ENCODE assay signal across 8 cellular contexts in genomic region chr5:43514471-43514815, GRCh38. TPM values are rescaled to one million over a fixed set of nuclear protein-coding genes. Genes with fewer than 3 reads are reported as not detected.
DNase-seq lines count a peak whose midpoint lies in the region; ATAC-seq and TF ChIP-seq lines count a peak whose summit lies in the region.

No MANE protein-coding gene starts in this region.

- H3K36me3 ChIP-seq in SJSA1 (no peaks in the 10 kb centered on the region), endodermal cell (ENCODE audit: control insufficient read depth, insufficient read depth, low read length) (no peaks in the 10 kb centered on the region)

- H3K27ac Mint-ChIP-seq in endodermal cell, result peak overlapping the region; percentile 94
- peak overlapping the region; percentile 99 for H3K27ac Mint-ChIP-seq in nephron progenitor cell

- H3K9me3 ChIP-seq in SJSA1 (replicated peaks) (no peaks in the 10 kb centered on the region), endodermal cell (ENCODE audit: control insufficient read depth, low read length) (peaks cover 12% of the 10 kb centered on the region)

- H3K27ac ChIP-seq in SJSA1, result peak overlapping the region; percentile 95
- H3K27ac ChIP-seq in endodermal cell (ENCODE audit: low read depth, low read length), result peak overlapping the region; percentile 82

- H3K4me1 Mint-ChIP-seq in endodermal cell, result peaks cover 18% of the 10 kb centered on the region
- H3K4me1 Mint-ChIP-seq in nephron progenitor cell, result peaks cover 36% of the 10 kb centered on the region

- peaks cover 18% of the 10 kb centered on the region for H3K9me3 Mint-ChIP-seq in endodermal cell
- H3K9me3 Mint-ChIP-seq in nephron progenitor cell, result peaks cover 30% of the 10 kb centered on the region

- H3K4me1 ChIP-seq in SJSA1 (replicated peaks) (peaks cover 12% of the 10 kb centered on the region), endodermal cell (ENCODE audit: control insufficient read depth, insufficient read depth, low read length) (no peaks in the 10 kb centered on the region)

- peak; percentile 49 for DNase-seq in DMS79 (lab: John Stamatoyannopoulos, UW)
- peak; percentile 8 for DNase-seq in GM19238 (ENCODE audit: insufficient read length, low spot score)
- DNase-seq in SJSA1 (ENCODE audit: low read depth in 1 of 2, low spot score in 2 of 2), result peak in 1 of 2 experiments; percentile 61
- no peak for DNase-seq in endodermal cell
- no peak for DNase-seq in nephron progenitor cell
- no peak for DNase-seq in ureter (ENCODE audit: low spot score)
- DNase-seq in germinal center (ENCODE audit: low spot score), result no peak

- peak overlapping the region; percentile 95 for H3K9ac ChIP-seq in endodermal cell (ENCODE audit: extremely low read depth, low read length, poor library complexity, severe bottlenecking)

- peak; percentile 25 for ATAC-seq in HG03196 (IDR thresholded peaks at IDR 0.05; ENCODE audit: unreplicated experiment)

- peak overlapping the region; percentile 52 for H3K4me3 ChIP-seq in SJSA1
- peak overlapping the region; percentile 94 for H3K4me3 ChIP-seq in endodermal cell (ENCODE audit: low read length)

- H3K4me3 Mint-ChIP-seq in endodermal cell, result peak overlapping the region; percentile 85
- H3K4me3 Mint-ChIP-seq in nephron progenitor cell, result peak overlapping the region; percentile 93

- H3K36me3 Mint-ChIP-seq in endodermal cell (ENCODE audit: low read depth) (peaks cover 21% of the 10 kb centered on the region), nephron progenitor cell (ENCODE audit: low read depth) (peaks cover 32% of the 10 kb centered on the region)

- H3K27me3 ChIP-seq in SJSA1 (replicated peaks), result no peaks in the 10 kb centered on the region
- H3K27me3 ChIP-seq in endodermal cell (ENCODE audit: control insufficient read depth, insufficient read depth, low read length, poor library complexity, severe bottlenecking), result no peaks in the 10 kb centered on the region

- H3K27me3 Mint-ChIP-seq in endodermal cell (ENCODE audit: insufficient read depth) (peaks cover 2% of the 10 kb centered on the region), nephron progenitor cell (ENCODE audit: low read depth, poor library complexity) (peaks cover 2% of the 10 kb centered on the region)

- TF ChIP-seq CTCF in endodermal cell (conservative IDR thresholded peaks at IDR 0.05) (no peak), nephron progenitor cell (IDR thresholded peaks at IDR 0.05) (no peak)

- 2 to 7% methylated on average over 5 to 6 of the region's 6 CpGs for WGBS in endodermal cell (ENCODE audit: insufficient coverage in 1 of 2, insufficient read length in 1 of 2), 2 experiments

RNA-seq across cellular contexts. Expression of gene C5orf34, which starts 0.5 kb away (rescaled TPM):
- total RNA-seq in SJSA1 (2014; rRNA removed; shearing (Covaris generic)), result 16.5 and 27.8 TPM in 2 replicates
- total RNA-seq in endodermal cell (10 to 100 TPM in 1 of 2 donors, 1 to 10 TPM in 1; 7.4 to 13.0 TPM), ureter (3.2 TPM)
- polyA plus RNA-seq in endodermal cell (2013, experiment 1 of 2), result 11.3 TPM
- 11.0 TPM for polyA plus RNA-seq in endodermal cell (2013, experiment 2 of 2)

RNA-seq across cellular contexts. Expression of gene TMEM267, which starts 30.8 kb away (rescaled TPM):
- total RNA-seq in SJSA1 (2014; rRNA removed; shearing (Covaris generic)), result 16.5 and 19.0 TPM in 2 replicates
- total RNA-seq in endodermal cell, result 1 to 10 TPM; 8.3 to 8.9 TPM
- 10.7 TPM for polyA plus RNA-seq in endodermal cell (2013, experiment 1 of 2)
- 10.1 TPM for polyA plus RNA-seq in endodermal cell (2013, experiment 2 of 2)
- 17.5 TPM for total RNA-seq in ureter

RNA-seq across cellular contexts. Expression of gene PAIP1, which starts 42.4 kb away (rescaled TPM):
- 114 and 172 TPM in 2 replicates for total RNA-seq in SJSA1 (2014; rRNA removed; shearing (Covaris generic))
- total RNA-seq in endodermal cell, result 100 to 1,000 TPM; 115 to 118 TPM
- 137 TPM for polyA plus RNA-seq in endodermal cell (2013, experiment 1 of 2)
- polyA plus RNA-seq in endodermal cell (2013, experiment 2 of 2), result 134 TPM
- total RNA-seq in ureter, result 77.5 TPM

Comparison
In these comparisons a context has a peak if more than half of its experiments do, and no peak if none do; other contexts are left out.
1. DNase-seq: peak in DMS79 (single experiment) and GM19238 (single experiment); none in endodermal cell (single experiment), nephron progenitor cell (single experiment), ureter (single experiment) and germinal center (single experiment).